In the genomic region with DNA sequence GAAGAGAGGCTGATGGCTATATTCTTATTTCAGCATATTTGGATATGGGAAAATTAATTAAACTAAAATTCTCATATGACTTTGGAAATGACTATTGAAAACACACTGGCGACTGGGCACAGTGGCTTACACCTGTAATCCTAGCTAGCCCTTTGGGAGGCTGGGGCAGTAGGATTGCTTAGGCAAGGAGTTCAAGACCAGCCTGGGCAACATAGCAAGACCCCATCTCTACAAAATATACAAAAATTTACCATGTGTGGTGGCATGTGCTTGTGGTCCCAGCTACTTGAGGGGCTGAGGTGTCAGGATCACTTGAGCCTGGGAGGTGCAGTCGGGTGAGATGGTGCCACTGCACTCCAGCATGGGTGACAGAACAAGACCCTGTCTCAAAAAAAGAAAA, we compare ENCODE assay signal across 28 cellular contexts.
"Had no signal": no experiment of that assay in that cellular context is flagged by ENCODE, and none has a peak within 500 bp of the region (broad histone marks: within the 10 kb centered on the region; RNA-seq: fewer than 3 reads in every experiment).

No MANE protein-coding gene starts in this region.

- H3K27ac ChIP-seq: neural progenitor cell, ovary, parathyroid adenoma, psoas muscle, skin epidermis, spleen, suprapubic skin, testis, tibial artery, transverse colon, upper lobe of right lung, uterus had no signal

- DNase-seq: natural killer cell; occipital lobe; ovary; posterior cingulate gyrus; psoas muscle; right cardiac atrium; spleen; stimulated activated CD4-positive, alpha-beta T cell treated with anti-CD3 and anti-CD28 coated beads, Interleukin-12 subunit alpha, Interleukin-12 subunit beta, amount 100 ng/mL, for 4 hours; stimulated activated CD4-positive, alpha-beta T cell treated with anti-CD3 and anti-CD28 coated beads, Interleukin-1b, Interleukin-23, amount 100 ng/mL, for 48 hours; stimulated activated CD4-positive, alpha-beta T cell treated with anti-CD3 and anti-CD28 coated beads, Interleukin-4, amount 100 ng/mL, for 1 hour; stimulated activated CD4-positive, alpha-beta T cell treated with anti-CD3 and anti-CD28 coated beads, Interleukin-4, amount 100 ng/mL, for 4 hours; stimulated activated CD8-positive, alpha-beta memory T cell treated with anti-CD3 and anti-CD28 coated beads, Interleukin-4, amount 100 ng/mL, for 48 hours; stimulated activated naive CD4-positive, alpha-beta T cell; stimulated activated naive CD8-positive, alpha-beta T cell treated with anti-CD3 and anti-CD28 coated beads, Interleukin-15, amount 100 ng/mL, for 72 hours; stimulated activated naive CD8-positive, alpha-beta T cell treated with anti-CD3 and anti-CD28 coated beads, Interleukin-15, Interleukin-2, amounts not matched to agents 100 U/mL and 50 U/mL, for 24 hours; substantia nigra; testis; tibial artery; transverse colon; upper lobe of right lung; uterus had no signal

- H3K4me1 ChIP-seq: neural progenitor cell, parathyroid adenoma, suprapubic skin, testis, tibial artery, transverse colon, uterus had no signal

- H3K9me3 ChIP-seq: ovary, psoas muscle, spleen, suprapubic skin, testis, tibial artery, transverse colon, upper lobe of right lung, uterus had no signal

- H3K36me3 ChIP-seq: neural progenitor cell, ovary, spleen, suprapubic skin, tibial artery, transverse colon, upper lobe of right lung, uterus had no signal

- H3K4me2 ChIP-seq: neural progenitor cell, smooth muscle cell had no signal

- H2AFZ ChIP-seq: neural progenitor cell, parathyroid adenoma had no signal

- H3K4me3 ChIP-seq: neural progenitor cell, ovary, psoas muscle, skin epidermis, smooth muscle cell, spleen, suprapubic skin, testis, tibial artery, transverse colon, upper lobe of right lung, uterus had no signal

- H3K9ac ChIP-seq: neural progenitor cell, parathyroid adenoma had no signal

- H3K27me3 ChIP-seq: neural progenitor cell, ovary, spleen, suprapubic skin, testis, tibial artery, transverse colon, upper lobe of right lung, uterus had no signal

- ATAC-seq: natural killer cell; psoas muscle; right cardiac atrium; sciatic nerve; stimulated activated memory B cell treated with anti-CD40 and anti-IgM and Interleukin-4, amounts not matched to agents 10 μg/mL and 1 μg/mL and 100 μg/mL, for 72 hours; stimulated activated naive CD8-positive, alpha-beta T cell treated with anti-CD3 and anti-CD28 coated beads, Interleukin-15, amount 100 ng/mL, for 72 hours; stimulated activated naive CD8-positive, alpha-beta T cell treated with anti-CD3 and anti-CD28 coated beads, Interleukin-15, Interleukin-2, amounts not matched to agents 100 U/mL and 50 U/mL, for 24 hours; upper lobe of right lung had no signal

- H3K79me2 ChIP-seq: parathyroid adenoma had no signal
